ENCODE assay signal across 17 cellular contexts in the genomic region with DNA sequence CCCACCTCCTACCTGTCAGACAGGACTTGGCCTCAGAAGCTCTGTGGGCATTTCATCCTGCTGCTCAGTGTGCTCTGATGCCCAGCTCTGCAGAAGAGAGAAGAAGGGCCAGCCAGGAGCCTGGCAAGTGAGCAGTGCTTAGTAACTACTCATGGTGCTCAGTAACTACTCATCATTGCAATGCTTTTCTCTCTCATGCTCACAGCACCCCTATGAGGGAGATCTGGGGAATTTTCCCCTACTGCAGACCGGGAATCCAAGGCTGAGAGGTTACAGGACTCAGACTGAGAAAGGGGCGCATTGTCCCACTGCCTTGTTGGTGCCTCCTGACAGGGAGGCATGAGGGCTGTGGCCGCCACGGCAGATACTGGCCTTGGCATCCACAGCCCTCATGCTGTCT.
DNase-seq lines count a peak whose midpoint lies in the region; ATAC-seq, FAIRE-seq and TF ChIP-seq lines count a peak whose summit lies in the region.
"Had no signal": no experiment of that assay in that cellular context is flagged by ENCODE, and none has a peak within 500 bp of the region (broad histone marks: within the 10 kb centered on the region; RNA-seq: fewer than 3 reads in every experiment).

No MANE protein-coding gene starts in this region.

- no peak overlapping the region for H3K27ac ChIP-seq in coronary artery
- H3K27ac ChIP-seq in effector memory CD4-positive, alpha-beta T cell (ENCODE audit: insufficient read depth, low read length, poor library complexity, severe bottlenecking), result no peak overlapping the region
- H3K27ac ChIP-seq: C4-2B, RWPE1, vagina had no signal

- H3K27me3 ChIP-seq in kidney epithelial cell (ENCODE audit: control insufficient read depth, insufficient read depth, low read length), result peaks cover 4% of the 10 kb centered on the region
- H3K27me3 ChIP-seq in effector memory CD4-positive, alpha-beta T cell (replicated peaks; ENCODE audit: control insufficient read depth, insufficient read depth, low read length, poor library complexity, severe bottlenecking), result peaks cover 2% of the 10 kb centered on the region
- H3K27me3 ChIP-seq: vagina had no signal

- peaks cover 4% of the 10 kb centered on the region for H3K9me3 ChIP-seq in effector memory CD4-positive, alpha-beta T cell (ENCODE audit: control insufficient read depth, low read length)
- H3K9me3 ChIP-seq: vagina had no signal

- DNase-seq in AG08395 (ENCODE audit: low spot score), result peak; percentile 33
- peak; percentile 33 for DNase-seq in HTR-8/SVneo (ENCODE audit: insufficient read length, low spot score)
- peak; percentile 24 for DNase-seq in coronary artery (ENCODE audit: low spot score)
- DNase-seq in kidney epithelial cell (ENCODE audit: low read depth), result no peak
- DNase-seq in germinal center (ENCODE audit: low spot score), result no peak
- DNase-seq in effector memory CD4-positive, alpha-beta T cell, result no peak
- DNase-seq: amniotic stem cell; NCI-H446 treated with DMSO at 0.1 percent for 48 hours; stimulated activated CD4-positive, alpha-beta T cell treated with anti-CD3 and anti-CD28 coated beads, Interleukin-15, amount 100 ng/mL, for 24 hours had no signal

- TF ChIP-seq CTCF in coronary artery (IDR thresholded peaks at IDR 0.05) (peak; percentile 21), kidney epithelial cell (IDR thresholded peaks at IDR 0.05; ENCODE audit: insufficient read depth, low read length, poor library complexity, severe bottlenecking) (peak; percentile 27)

- H3K36me3 ChIP-seq in kidney epithelial cell (ENCODE audit: control insufficient read depth, insufficient read depth, low read length), result no peaks in the 10 kb centered on the region
- H3K36me3 ChIP-seq in effector memory CD4-positive, alpha-beta T cell (ENCODE audit: control insufficient read depth, insufficient read depth, low read length), result no peaks in the 10 kb centered on the region
- H3K36me3 ChIP-seq: vagina had no signal

- no peak for ATAC-seq in GM21515 (IDR thresholded peaks at IDR 0.05; ENCODE audit: unreplicated experiment)
- ATAC-seq in GM21825 (IDR thresholded peaks at IDR 0.05; ENCODE audit: unreplicated experiment), result no peak

- H3K4me1 ChIP-seq in effector memory CD4-positive, alpha-beta T cell (ENCODE audit: control insufficient read depth, insufficient read depth, low read length, poor library complexity, severe bottlenecking), result no peaks in the 10 kb centered on the region
- H3K4me1 ChIP-seq: vagina had no signal

- H3K4me3 ChIP-seq in coronary artery, result no peak overlapping the region
- H3K4me3 ChIP-seq in kidney epithelial cell (ENCODE audit: low read depth, low read length), result no peak overlapping the region
- H3K4me3 ChIP-seq in effector memory CD4-positive, alpha-beta T cell (ENCODE audit: insufficient read depth, low read depth, low read length, poor library complexity, severe bottlenecking), result no peak overlapping the region
- H3K4me3 ChIP-seq: vagina had no signal

- peak; percentile 26 for FAIRE-seq in HTR-8/SVneo (lab: Jason Lieb, UNC)
- FAIRE-seq: G401.6, keratinocyte, TTC549 had no signal

Comparison
In these comparisons a context has a peak if more than half of its experiments do, and no peak if none do; other contexts are left out.
1. DNase-seq: peak in AG08395 (single experiment), HTR-8/SVneo (single experiment) and coronary artery (single experiment); none in kidney epithelial cell (single experiment), germinal center (single experiment) and effector memory CD4-positive, alpha-beta T cell (0 of 3).